ENCODE assay signal across 1 cellular context in the genomic region with DNA sequence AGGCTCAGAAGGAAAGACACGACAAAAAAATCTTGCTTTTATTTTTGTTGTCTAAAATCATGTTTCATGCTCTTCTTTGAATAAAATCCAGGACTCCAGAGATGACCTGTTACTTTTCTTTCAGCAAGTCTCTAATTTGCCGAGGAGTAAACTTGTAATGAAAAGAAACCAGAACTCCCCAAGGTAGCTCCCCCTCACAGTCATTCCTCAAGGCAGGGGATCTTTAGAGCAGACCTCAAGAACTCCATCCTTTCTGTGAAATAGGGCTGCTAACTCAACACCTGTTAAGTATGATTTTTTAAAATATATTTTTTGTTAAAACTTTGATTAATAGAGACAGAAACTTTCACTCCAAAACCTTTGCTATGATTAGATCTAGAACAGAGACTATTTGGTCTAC.
TF ChIP-seq lines count a peak whose summit lies in the region.

No MANE protein-coding gene starts in this region.

TF ChIP-seq in endothelial cell of umbilical vein, 7 proteins besides CTCF, POLR2A, EP300 and RAD21 (continued from another document):
- TF ChIP-seq EZH2 (IDR thresholded peaks at IDR 0.05; ENCODE audit: borderline replicate concordance, low read depth, low read length, severe bottlenecking), result no peak
